26 cellular contexts compared by ENCODE assay signal in the genomic region with DNA sequence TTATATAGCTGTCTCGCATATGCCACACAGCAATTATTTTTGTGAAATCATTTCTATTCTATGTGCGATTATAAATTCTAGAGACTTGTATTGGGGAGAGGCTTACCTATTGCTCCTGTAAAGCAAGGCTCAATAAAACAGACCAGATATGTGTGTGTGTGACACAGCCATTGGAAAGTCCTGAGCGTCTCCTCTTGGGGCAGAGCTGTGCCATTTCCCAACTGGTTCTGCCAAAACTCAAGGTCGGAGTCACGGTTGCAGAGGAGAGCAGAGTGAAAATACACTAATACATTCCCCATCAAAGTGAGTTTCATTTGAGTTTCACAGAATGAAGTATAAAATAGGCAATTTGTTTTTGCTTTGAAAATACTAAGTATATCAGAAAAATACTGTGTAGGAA.
DNase-seq lines count a peak whose midpoint lies in the region; ATAC-seq, FAIRE-seq and TF ChIP-seq lines count a peak whose summit lies in the region.
"Had no signal": no experiment of that assay in that cellular context is flagged by ENCODE, and none has a peak within 500 bp of the region (broad histone marks: within the 10 kb centered on the region; RNA-seq: fewer than 3 reads in every experiment).

No MANE protein-coding gene starts in this region.

- H3K4me2 ChIP-seq in HepG2 (ENCODE audit: low read depth, low read length) = no peak overlapping the region
- H3K4me2 ChIP-seq: A549; BLaER1 treated with 17β-estradiol and CSF1 and Interleukin-3, amounts not matched to agents 10 nM and 100 nM had no signal

- in situ Hi-C loops in HepG2 (cut with HindIII; ENCODE audit: extremely low pct_ligation_motif_present, low pct_unique_long_range_greater_than_20kb) = no loop called here

- H3K27me3 ChIP-seq in HepG2 (ENCODE audit: control insufficient read depth in 1 of 2, insufficient read depth in 2 of 2, low read length in 2 of 2) (no peaks in the 10 kb centered on the region), right lobe of liver (no peaks in the 10 kb centered on the region), endodermal cell (ENCODE audit: control insufficient read depth, insufficient read depth, low read length, poor library complexity, severe bottlenecking) (no peaks in the 10 kb centered on the region)
- H3K27me3 ChIP-seq: BLaER1 treated with 17β-estradiol and CSF1 and Interleukin-3, amounts not matched to agents 10 nM and 100 nM had no signal

- POLR2A ChIA-PET in HepG2 (lab: Yijun Ruan, JAX) = no interaction called here

- FAIRE-seq in HepG2 (lab: Jason Lieb, UNC) = no peak
- FAIRE-seq: A549, GM12878, GM12892, GM18507 had no signal

- H3K36me3 Mint-ChIP-seq in endodermal cell (ENCODE audit: low read depth) = no peaks in the 10 kb centered on the region
- H3K36me3 Mint-ChIP-seq: CD14-positive monocyte; CD4-positive, alpha-beta memory T cell; CD4-positive, CD25-positive, alpha-beta regulatory T cell; CD8-positive, alpha-beta memory T cell had no signal

- TF ChIP-seq RAD21 in HepG2 (CRISPR knock-in tag; IDR thresholded peaks at IDR 0.05) = no peak

- no peaks in the 10 kb centered on the region for H4K20me1 ChIP-seq in HepG2 (ENCODE audit: insufficient read depth, low read length)
- H4K20me1 ChIP-seq: BLaER1 treated with 17β-estradiol and CSF1 and Interleukin-3, amounts not matched to agents 10 nM and 100 nM had no signal

- DNase-seq in HepG2 (ENCODE audit: low spot score) = no peak
- DNase-seq in right lobe of liver = no peak
- peak; percentile 62 for DNase-seq in RPMI7951 (ENCODE audit: low read depth)
- no peak for DNase-seq in endodermal cell
- DNase-seq in activated CD4-positive, alpha-beta T cell treated with anti-CD3 and anti-CD28 coated beads, Interleukin-2, amount 50 U/mL, for 1 hour = no peak
- DNase-seq: AML-193; CD4-positive, alpha-beta memory T cell; CD4-positive, CD25-positive, alpha-beta regulatory T cell; CD8-positive, alpha-beta memory T cell; COR-L47; DMS 273 treated with DMSO at 0.1 percent for 48 hours; DMS153; DMS53; DMS79; DND-41; EL; GDM1 had no signal

- intact Hi-C loops in HepG2 (cut with micrococcal nuclease; ENCODE audit: unreplicated experiment) (no loop called here), right lobe of liver (cut with DNase I) (no loop called here)

- TF ChIP-seq POLR2A in HepG2 (IDR thresholded peaks at IDR 0.05; ENCODE audit: insufficient read depth in 1 of 2, low read depth in 2 of 2, low read length in 2 of 2) (no peak), right lobe of liver (IDR thresholded peaks at IDR 0.05) (no peak)

- H3K9ac ChIP-seq in HepG2 (ENCODE audit: insufficient read depth, low read depth, low read length) (no peak overlapping the region), endodermal cell (ENCODE audit: extremely low read depth, low read length, poor library complexity, severe bottlenecking) (no peak overlapping the region)
- H3K9ac ChIP-seq: BLaER1 treated with 17β-estradiol and CSF1 and Interleukin-3, amounts not matched to agents 10 nM and 100 nM had no signal

- H3K4me3 Mint-ChIP-seq in endodermal cell = no peak overlapping the region
- H3K4me3 Mint-ChIP-seq: B cell; CD14-positive monocyte; CD4-positive, alpha-beta memory T cell; CD4-positive, CD25-positive, alpha-beta regulatory T cell; CD8-positive, alpha-beta memory T cell had no signal

- H3K79me2 ChIP-seq in HepG2 (ENCODE audit: insufficient read depth, low read length) = no peaks in the 10 kb centered on the region

- H3K27ac ChIP-seq in HepG2 (ENCODE audit: extremely low read length, insufficient read depth, low read length) (no peak overlapping the region), right lobe of liver (no peak overlapping the region), endodermal cell (ENCODE audit: low read depth, low read length) (no peak overlapping the region)
- H3K27ac ChIP-seq: 22Rv1; A549; BLaER1 treated with 17β-estradiol and CSF1 and Interleukin-3, amounts not matched to agents 10 nM and 100 nM had no signal

- ATAC-seq in HepG2 (no peak), right lobe of liver (no peak), HG02642 (IDR thresholded peaks at IDR 0.05; ENCODE audit: poor library complexity, unreplicated experiment) (no peak)
- ATAC-seq: A549, GM12878 had no signal

- H3K9me3 ChIP-seq in HepG2 (ENCODE audit: low read length) = no peaks in the 10 kb centered on the region
- H3K9me3 ChIP-seq in right lobe of liver = no peaks in the 10 kb centered on the region
- H3K9me3 ChIP-seq in endodermal cell (ENCODE audit: control insufficient read depth, low read length) = no peaks in the 10 kb centered on the region
- H3K9me3 ChIP-seq: A549; BLaER1 treated with 17β-estradiol and CSF1 and Interleukin-3, amounts not matched to agents 10 nM and 100 nM had no signal

- H3K4me3 ChIP-seq in HepG2 (replicated peaks in 1 of 3; ENCODE audit: insufficient read depth in 1 of 3, low read depth in 2 of 3, low read length in 3 of 3) (no peak overlapping the region), right lobe of liver (no peak overlapping the region), endodermal cell (ENCODE audit: low read length) (no peak overlapping the region)
- H3K4me3 ChIP-seq: A549; BLaER1 treated with 17β-estradiol and CSF1 and Interleukin-3, amounts not matched to agents 10 nM and 100 nM; GM12878 had no signal

- TF ChIP-seq EP300 in HepG2 (IDR thresholded peaks at IDR 0.05; ENCODE audit: low read depth in 2 of 2, low read length in 2 of 2) (no peak), HepG2 (CRISPR knock-in tag; IDR thresholded peaks at IDR 0.05; ENCODE audit: borderline replicate concordance) (no peak)

- H3K4me1 ChIP-seq in HepG2 (ENCODE audit: insufficient read depth, low read length) (no peaks in the 10 kb centered on the region), right lobe of liver (no peaks in the 10 kb centered on the region), endodermal cell (ENCODE audit: control insufficient read depth, insufficient read depth, low read length) (no peaks in the 10 kb centered on the region)
- H3K4me1 ChIP-seq: A549; BLaER1 treated with 17β-estradiol and CSF1 and Interleukin-3, amounts not matched to agents 10 nM and 100 nM had no signal

- WGBS in HepG2 (ENCODE audit: low lambda C conversion rate) = 42% methylated on average over 5 of the region's 5 CpGs
- WGBS in right lobe of liver (ENCODE audit: insufficient coverage, low coverage, low lambda C conversion rate, missing lambda C conversion rate) = 82% methylated on average over 5 of the region's 5 CpGs
- WGBS in endodermal cell (ENCODE audit: insufficient coverage in 1 of 2, insufficient read length in 1 of 2), 2 experiments = 92 to 100% methylated on average over 1 to 5 of the region's 5 CpGs

- H3K4me1 Mint-ChIP-seq in endodermal cell = no peaks in the 10 kb centered on the region
- H3K4me1 Mint-ChIP-seq: B cell; CD14-positive monocyte; CD4-positive, alpha-beta memory T cell; CD4-positive, CD25-positive, alpha-beta regulatory T cell; CD8-positive, alpha-beta memory T cell had no signal

- H3K36me3 ChIP-seq in HepG2 (replicated peaks in 1 of 2; ENCODE audit: control insufficient read depth in 1 of 2, insufficient read depth in 2 of 2, low read length in 2 of 2) = no peaks in the 10 kb centered on the region
- no peaks in the 10 kb centered on the region for H3K36me3 ChIP-seq in right lobe of liver
- H3K36me3 ChIP-seq in endodermal cell (ENCODE audit: control insufficient read depth, insufficient read depth, low read length) = no peaks in the 10 kb centered on the region
- H3K36me3 ChIP-seq: BLaER1 treated with 17β-estradiol and CSF1 and Interleukin-3, amounts not matched to agents 10 nM and 100 nM had no signal

- TF ChIP-seq CTCF in HepG2 (CRISPR knock-in tag; IDR thresholded peaks at IDR 0.05) (no peak), right lobe of liver (IDR thresholded peaks at IDR 0.05) (no peak), endodermal cell (conservative IDR thresholded peaks at IDR 0.05) (peak; percentile 15)

- no peaks in the 10 kb centered on the region for H3K27me3 Mint-ChIP-seq in endodermal cell (ENCODE audit: insufficient read depth)
- H3K27me3 Mint-ChIP-seq: B cell; CD4-positive, alpha-beta memory T cell; CD4-positive, CD25-positive, alpha-beta regulatory T cell; CD8-positive, alpha-beta memory T cell had no signal

- no peak overlapping the region for H3K27ac Mint-ChIP-seq in endodermal cell
- H3K27ac Mint-ChIP-seq: B cell; CD14-positive monocyte; CD4-positive, alpha-beta memory T cell; CD4-positive, CD25-positive, alpha-beta regulatory T cell; CD8-positive, alpha-beta memory T cell had no signal

- H3K9me3 Mint-ChIP-seq in endodermal cell = no peaks in the 10 kb centered on the region

- BruUV-seq in HepG2 (replicated peaks; lab: Mats Ljungman, UMichigan) = no TSS peak

- CTCF ChIA-PET in HepG2 (lab: Yijun Ruan, JAX; ENCODE audit: low intra/inter-chr PET ratio, low total read pairs) = no interaction called here

- no peak overlapping the region for H2AFZ ChIP-seq in HepG2 (ENCODE audit: low read length)

TF ChIP-seq in HepG2, 621 proteins besides CTCF, POLR2A, EP300 and RAD21:
- TF ChIP-seq, protein P1, sequence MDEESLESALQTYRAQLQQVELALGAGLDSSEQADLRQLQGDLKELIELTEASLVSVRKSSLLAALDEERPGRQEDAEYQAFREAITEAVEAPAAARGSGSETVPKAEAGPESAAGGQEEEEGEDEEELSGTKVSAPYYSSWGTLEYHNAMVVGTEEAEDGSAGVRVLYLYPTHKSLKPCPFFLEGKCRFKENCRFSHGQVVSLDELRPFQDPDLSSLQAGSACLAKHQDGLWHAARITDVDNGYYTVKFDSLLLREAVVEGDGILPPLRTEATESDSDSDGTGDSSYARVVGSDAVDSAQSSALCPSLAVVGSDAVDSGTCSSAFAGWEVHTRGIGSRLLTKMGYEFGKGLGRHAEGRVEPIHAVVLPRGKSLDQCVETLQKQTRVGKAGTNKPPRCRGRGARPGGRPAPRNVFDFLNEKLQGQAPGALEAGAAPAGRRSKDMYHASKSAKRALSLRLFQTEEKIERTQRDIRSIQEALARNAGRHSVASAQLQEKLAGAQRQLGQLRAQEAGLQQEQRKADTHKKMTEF (CRISPR knock-in tag; IDR thresholded peaks at IDR 0.05) = no peak
- TF ChIP-seq ZNF7 (CRISPR knock-in tag; IDR thresholded peaks at IDR 0.05) (peak; percentile 66; the same call in 1 of the 2 replicates), SMC3 (IDR thresholded peaks at IDR 0.05; ENCODE audit: low read length) (no peak), NR2F1 (CRISPR knock-in tag; IDR thresholded peaks at IDR 0.05) (no peak), FOXK1 (CRISPR knock-in tag; IDR thresholded peaks at IDR 0.05; ENCODE audit: borderline replicate concordance, low read depth) (no peak)
